Comparison of ENCODE assay signal across 8 cellular contexts in genomic region chr11:36564376-36565032, GRCh38. TPM values are rescaled to one million over a fixed set of nuclear protein-coding genes. Genes with fewer than 3 reads are reported as not detected.
A peak's percentile ranks its signal among the peaks of the same experiment; 100 is the strongest.
DNase-seq lines count a peak whose midpoint lies in the region; ATAC-seq lines count a peak whose summit lies in the region.

No MANE protein-coding gene starts in this region.

- H3K27me3 Mint-ChIP-seq in activated naive CD8-positive, alpha-beta T cell treated with anti-CD3 and anti-CD28 coated beads, Interleukin-2, amount 50 U/mL, for 24 hours: peaks cover 30% of the 10 kb centered on the region

- H3K4me3 Mint-ChIP-seq in activated naive CD8-positive, alpha-beta T cell treated with anti-CD3 and anti-CD28 coated beads, Interleukin-2, amount 50 U/mL, for 24 hours: peak overlapping the region; percentile 50

- intact Hi-C loops in Right ventricle myocardium superior (cut with DNase I): loop anchor here (5.0 kb wide), 2 partner anchors 108 to 183 kb away; no protein-coding TSS in a partner anchor

- H3K4me1 Mint-ChIP-seq in activated naive CD8-positive, alpha-beta T cell treated with anti-CD3 and anti-CD28 coated beads, Interleukin-2, amount 50 U/mL, for 24 hours: peaks cover 4% of the 10 kb centered on the region

- peak; percentile 81 for DNase-seq in Ammon's horn (ENCODE audit: low spot score)
- DNase-seq in HT1080 (ENCODE audit: low read depth): peak; percentile 40
- peak; percentile 85 for DNase-seq in OCI-M1 (lab: John Stamatoyannopoulos, UW)
- DNase-seq in activated naive CD8-positive, alpha-beta T cell treated with anti-CD3 and anti-CD28 coated beads, Interleukin-2, amount 50 U/mL, for 24 hours: peak; percentile 42
- DNase-seq in Right ventricle myocardium superior: no peak
- peak; percentile 87 for DNase-seq in pons (ENCODE audit: low spot score)

- H3K27ac Mint-ChIP-seq in activated naive CD8-positive, alpha-beta T cell treated with anti-CD3 and anti-CD28 coated beads, Interleukin-2, amount 50 U/mL, for 24 hours: no peak overlapping the region

- ATAC-seq in GM18511 (IDR thresholded peaks at IDR 0.05; ENCODE audit: unreplicated experiment): peak; percentile 81
- ATAC-seq in activated naive CD8-positive, alpha-beta T cell treated with anti-CD3 and anti-CD28 coated beads, Interleukin-2, amount 50 U/mL, for 24 hours: peak; percentile 66
- peak; percentile 91 for ATAC-seq in Right ventricle myocardium superior (ENCODE audit: poor library complexity)
- no peak for ATAC-seq in GM18873 (IDR thresholded peaks at IDR 0.05; ENCODE audit: low FRiP score, unreplicated experiment)

- H3K9me3 Mint-ChIP-seq in activated naive CD8-positive, alpha-beta T cell treated with anti-CD3 and anti-CD28 coated beads, Interleukin-2, amount 50 U/mL, for 24 hours: no peaks in the 10 kb centered on the region

- H3K36me3 Mint-ChIP-seq in activated naive CD8-positive, alpha-beta T cell treated with anti-CD3 and anti-CD28 coated beads, Interleukin-2, amount 50 U/mL, for 24 hours (ENCODE audit: low read depth): no peaks in the 10 kb centered on the region

RNA-seq across cellular contexts. Expression of gene RAG1, which starts 3.3 kb away (rescaled TPM):
- 0.17 and 0.19 TPM in 2 replicates for total RNA-seq in HT1080 (2014; rRNA removed; shearing (Covaris generic))
- 0.14 and 0.18 TPM in 2 replicates for polyA plus RNA-seq in HT1080 (2015; cell fraction: cytosol; rRNA removed)
- polyA plus RNA-seq in HT1080 (2015; cell fraction: nucleus; rRNA removed): 0.16 and 0.28 TPM in 2 replicates
- 0.81 TPM for total RNA-seq in Right ventricle myocardium superior

RNA-seq across cellular contexts. Expression of gene IFTAP, which starts 29.8 kb away (rescaled TPM):
- 15.9 and 16.5 TPM in 2 replicates for total RNA-seq in HT1080 (2014; rRNA removed; shearing (Covaris generic))
- polyA plus RNA-seq in HT1080 (2015; cell fraction: cytosol; rRNA removed): 27.7 and 37.5 TPM in 2 replicates
- 10.7 and 40.9 TPM in 2 replicates for polyA plus RNA-seq in HT1080 (2015; cell fraction: nucleus; rRNA removed)
- 37.7 TPM for total RNA-seq in Right ventricle myocardium superior

RNA-seq across cellular contexts. Expression of gene RAG2, which starts 33.5 kb away (rescaled TPM):
- total RNA-seq in HT1080 (2014; rRNA removed; shearing (Covaris generic)): not detected in 2 replicates
- not detected in 2 replicates for polyA plus RNA-seq in HT1080 (2015; cell fraction: cytosol; rRNA removed)
- not detected in 2 replicates for polyA plus RNA-seq in HT1080 (2015; cell fraction: nucleus; rRNA removed)
- total RNA-seq in Right ventricle myocardium superior: not detected

RNA-seq across cellular contexts. Expression of gene TRAF6, which starts 54.4 kb away (rescaled TPM):
- total RNA-seq in HT1080 (2014; rRNA removed; shearing (Covaris generic)): 7.4 and 8.1 TPM in 2 replicates
- polyA plus RNA-seq in HT1080 (2015; cell fraction: cytosol; rRNA removed): 4.7 and 5.6 TPM in 2 replicates
- polyA plus RNA-seq in HT1080 (2015; cell fraction: nucleus; rRNA removed): 9.0 and 10.6 TPM in 2 replicates
- total RNA-seq in Right ventricle myocardium superior: 11.1 TPM
